Comparison of ENCODE assay signal across 8 cellular contexts in genomic region chr20:33859157-33859695, GRCh38. TPM values are rescaled to one million over a fixed set of nuclear protein-coding genes. Genes with fewer than 3 reads are reported as not detected.
A peak's percentile ranks its signal among the peaks of the same experiment; 100 is the strongest.
DNase-seq lines count a peak whose midpoint lies in the region; ATAC-seq and TF ChIP-seq lines count a peak whose summit lies in the region.

No MANE protein-coding gene starts in this region.

- 0 out of 2 replicates have a peak, but pooled peaks cover 3% of the 10 kb centered on the region for H3K36me3 ChIP-seq in SU-DHL-6 (ENCODE audit: low read length)

- H3K4me3 Mint-ChIP-seq in osteocyte (ENCODE audit: unreplicated experiment): no peak overlapping the region

- DNase-seq in stimulated activated naive CD4-positive, alpha-beta T cell (lab: John Stamatoyannopoulos, UW): peak in 4 of 6 experiments; percentile 13 to 36 (median 26)
- no peak for DNase-seq in stimulated activated naive CD4-positive, alpha-beta T cell treated with Interleukin-2 at 50 U/mL for 16 hours (lab: John Stamatoyannopoulos, UW)
- DNase-seq in fibroblast of the aortic adventitia (ENCODE audit: low read depth) (peak; percentile 35), glomerular visceral epithelial cell (ENCODE audit: extremely low spot score) (no peak), osteocyte (ENCODE audit: extremely low spot score, unreplicated experiment) (no peak), NCI-H1105 treated with DMSO at 0.1 percent for 48 hours (lab: John Stamatoyannopoulos, UW) (no peak)

- H3K27me3 Mint-ChIP-seq in osteocyte (ENCODE audit: unreplicated experiment): no peaks in the 10 kb centered on the region

- no peaks in the 10 kb centered on the region for H3K79me2 ChIP-seq in SU-DHL-6 (ENCODE audit: insufficient read depth, low read length)

- H4K20me1 ChIP-seq in SU-DHL-6 (ENCODE audit: low read depth, low read length): no peaks in the 10 kb centered on the region

- no peak for ATAC-seq in HG03565 (IDR thresholded peaks at IDR 0.05; ENCODE audit: unreplicated experiment)

- peaks cover 28% of the 10 kb centered on the region for H3F3A ChIP-seq in SU-DHL-6 (ENCODE audit: insufficient read depth)

- H3K36me3 Mint-ChIP-seq in osteocyte (ENCODE audit: unreplicated experiment): peaks cover 8% of the 10 kb centered on the region

- no peak overlapping the region for H3K4me3 ChIP-seq in SU-DHL-6 (ENCODE audit: insufficient read depth, low read length, poor library complexity, severe bottlenecking)
- H3K4me3 ChIP-seq in fibroblast of the aortic adventitia (ENCODE audit: low read depth, low read length): no peak overlapping the region

- no peak overlapping the region for H3K27ac Mint-ChIP-seq in osteocyte (ENCODE audit: unreplicated experiment)

- H3K9ac ChIP-seq in SU-DHL-6 (ENCODE audit: low read length): peak overlapping the region; percentile 47

- TF ChIP-seq CTCF in SU-DHL-6 (IDR thresholded peaks at IDR 0.05; ENCODE audit: insufficient read depth, low read length, poor library complexity, severe bottlenecking) (no peak), fibroblast of the aortic adventitia (IDR thresholded peaks at IDR 0.05; ENCODE audit: insufficient read depth, low read length) (no peak), osteocyte (IDR thresholded peaks at IDR 0.05) (no peak)

- no peaks in the 10 kb centered on the region for H3K9me3 ChIP-seq in SU-DHL-6 (ENCODE audit: insufficient read depth, low read length)

- H2AFZ ChIP-seq in SU-DHL-6 (ENCODE audit: low read depth, low read length, severe bottlenecking): no peak overlapping the region

- H3K4me1 Mint-ChIP-seq in osteocyte (ENCODE audit: unreplicated experiment): no peaks in the 10 kb centered on the region

- peak overlapping the region; percentile 90 for H3K27ac ChIP-seq in SU-DHL-6 (ENCODE audit: low read depth, low read length)

- H3K9me2 ChIP-seq in SU-DHL-6 (replicated peaks; ENCODE audit: insufficient read depth, low read length): no peaks in the 10 kb centered on the region

- peak overlapping the region; percentile 42 for H3K4me2 ChIP-seq in SU-DHL-6 (ENCODE audit: low read depth, low read length, poor library complexity, severe bottlenecking)

- H3K9me3 Mint-ChIP-seq in osteocyte (ENCODE audit: unreplicated experiment): no peaks in the 10 kb centered on the region

- H3K27me3 ChIP-seq in SU-DHL-6 (ENCODE audit: low read length): no peaks in the 10 kb centered on the region

RNA-seq across cellular contexts. Expression of gene CHMP4B, which starts 48.1 kb away (rescaled TPM):
- total RNA-seq in fibroblast of the aortic adventitia (ENCODE audit: low replicate concordance) (43.7 and 54.8 TPM in 2 replicates), osteocyte (87.5 and 92.5 TPM in 2 replicates)

Comparison
In these comparisons a context has a peak if more than half of its experiments do, and no peak if none do; other contexts are left out.
1. DNase-seq: peak in stimulated activated naive CD4-positive, alpha-beta T cell (4 of 6) and fibroblast of the aortic adventitia (single experiment); none in stimulated activated naive CD4-positive, alpha-beta T cell treated with Interleukin-2 at 50 U/mL for 16 hours (single experiment), glomerular visceral epithelial cell (single experiment), osteocyte (single experiment) and NCI-H1105 treated with DMSO at 0.1 percent for 48 hours (single experiment).